Comparison of ENCODE assay signal across 26 cellular contexts in genomic region chr2:205235434-205235833, GRCh38.
DNase-seq lines count a peak whose midpoint lies in the region; FAIRE-seq and TF ChIP-seq lines count a peak whose summit lies in the region.
"Had no signal": no experiment of that assay in that cellular context is flagged by ENCODE, and none has a peak within 500 bp of the region (broad histone marks: within the 10 kb centered on the region; RNA-seq: fewer than 3 reads in every experiment).

No MANE protein-coding gene starts in this region.

- FAIRE-seq in RCC 7860 (lab: Jason Lieb, UNC) = peak; percentile 52

- no peak overlapping the region for H3K4me3 ChIP-seq in epithelial cell of proximal tubule (ENCODE audit: low read depth, low read length)
- H3K4me3 ChIP-seq: heart left ventricle, neural progenitor cell, right atrium auricular region, SK-N-MC, spleen, tibial nerve had no signal

- POLR2A ChIA-PET in activated CD4-positive, alpha-beta T cell treated with anti-CD3 and anti-CD28 coated beads, Interleukin-2, amount 10 ng/mL, durations not matched to agents 7 days and 5 days (lab: Charles Lee) = no interaction called here

- TF ChIP-seq CTCF in epithelial cell of proximal tubule (conservative IDR thresholded peaks at IDR 0.05; ENCODE audit: low read depth, low read length) = no peak

- no peak overlapping the region for H3K27ac Mint-ChIP-seq in activated CD4-positive, alpha-beta T cell treated with anti-CD3 and anti-CD28 coated beads, Interleukin-2, amount 10 ng/mL, durations not matched to agents 7 days and 5 days
- H3K27ac Mint-ChIP-seq: activated naive CD8-positive, alpha-beta T cell treated with anti-CD3 and anti-CD28 coated beads, Interleukin-2, amount 50 U/mL, for 24 hours; IgD-negative memory B cell; neural progenitor cell; T-helper 17 cell had no signal

- H3K36me3 Mint-ChIP-seq in activated CD4-positive, alpha-beta T cell treated with anti-CD3 and anti-CD28 coated beads, Interleukin-2, amount 10 ng/mL, durations not matched to agents 7 days and 5 days (ENCODE audit: low read depth) = peaks cover 4% of the 10 kb centered on the region

- DNase-seq in HPDE6-E6E7 (ENCODE audit: extremely low spot score) (peak; percentile 17), RCC 7860 (ENCODE audit: low spot score) (peak; percentile 30), epithelial cell of proximal tubule (ENCODE audit: low read depth) (peak; percentile 6), renal cortical epithelial cell (ENCODE audit: low read depth) (peak; percentile 71), NCI-H1694 (lab: John Stamatoyannopoulos, UW) (no peak), NCI-H2107 treated with DMSO at 0.1 percent for 48 hours (lab: John Stamatoyannopoulos, UW; ENCODE audit: unreplicated experiment) (no peak)
- DNase-seq in activated CD4-positive, alpha-beta T cell treated with anti-CD3 and anti-CD28 coated beads, Interleukin-2, amount 10 ng/mL, durations not matched to agents 7 days and 5 days = no peak
- DNase-seq: activated CD4-positive, alpha-beta T cell treated with anti-CD3 and anti-CD28 coated beads for 1 hour; activated effector memory CD4-positive, alpha-beta T cell treated with Interleukin-2 at 50 U/mL for 16 hours; activated naive CD8-positive, alpha-beta T cell treated with anti-CD3 and anti-CD28 coated beads, Interleukin-2, amount 50 U/mL, for 24 hours; activated T-cell treated with anti-CD3 and anti-CD28 coated beads for 4 hours; C1 segment of cervical spinal cord; heart left ventricle; mesendoderm; MM.1S; NCI-H1417; NCI-H2081 treated with DMSO at 0.1 percent for 48 hours; NCI-H446; NCI-H82; spleen; T-helper 17 cell had no signal

- H3K27me3 Mint-ChIP-seq in activated CD4-positive, alpha-beta T cell treated with anti-CD3 and anti-CD28 coated beads, Interleukin-2, amount 10 ng/mL, durations not matched to agents 7 days and 5 days = no peaks in the 10 kb centered on the region
- H3K27me3 Mint-ChIP-seq: activated naive CD8-positive, alpha-beta T cell treated with anti-CD3 and anti-CD28 coated beads, Interleukin-2, amount 50 U/mL, for 24 hours; T-helper 17 cell had no signal

- H3K4me1 Mint-ChIP-seq in activated CD4-positive, alpha-beta T cell treated with anti-CD3 and anti-CD28 coated beads, Interleukin-2, amount 10 ng/mL, durations not matched to agents 7 days and 5 days = peaks cover 4% of the 10 kb centered on the region
- H3K4me1 Mint-ChIP-seq: activated naive CD8-positive, alpha-beta T cell treated with anti-CD3 and anti-CD28 coated beads, Interleukin-2, amount 50 U/mL, for 24 hours; IgD-negative memory B cell; neural progenitor cell; T-helper 17 cell had no signal

- H3K9me3 Mint-ChIP-seq in activated CD4-positive, alpha-beta T cell treated with anti-CD3 and anti-CD28 coated beads, Interleukin-2, amount 10 ng/mL, durations not matched to agents 7 days and 5 days = peaks cover 5% of the 10 kb centered on the region
- H3K9me3 Mint-ChIP-seq: activated naive CD8-positive, alpha-beta T cell treated with anti-CD3 and anti-CD28 coated beads, Interleukin-2, amount 50 U/mL, for 24 hours; neural progenitor cell had no signal

- H3K4me3 Mint-ChIP-seq in activated CD4-positive, alpha-beta T cell treated with anti-CD3 and anti-CD28 coated beads, Interleukin-2, amount 10 ng/mL, durations not matched to agents 7 days and 5 days = no peak overlapping the region
- H3K4me3 Mint-ChIP-seq: activated naive CD8-positive, alpha-beta T cell treated with anti-CD3 and anti-CD28 coated beads, Interleukin-2, amount 50 U/mL, for 24 hours; IgD-negative memory B cell; neural progenitor cell; T-helper 17 cell had no signal

- CTCF ChIA-PET in activated CD4-positive, alpha-beta T cell treated with anti-CD3 and anti-CD28 coated beads, Interleukin-2, amount 10 ng/mL, durations not matched to agents 7 days and 5 days (lab: Charles Lee) = no interaction called here

Comparison
In these comparisons a context has a peak if more than half of its experiments do, and no peak if none do; other contexts are left out.
1. DNase-seq: peak in HPDE6-E6E7 (single experiment), RCC 7860 (single experiment), epithelial cell of proximal tubule (single experiment) and renal cortical epithelial cell (single experiment); none in NCI-H1694 (single experiment), activated CD4-positive, alpha-beta T cell treated with anti-CD3 and anti-CD28 coated beads, Interleukin-2, amount 10 ng/mL, durations not matched to agents 7 days and 5 days (single experiment) and NCI-H2107 treated with DMSO at 0.1 percent for 48 hours (single experiment).